ENCODE assay signal across 1 cellular context in the genomic region with DNA sequence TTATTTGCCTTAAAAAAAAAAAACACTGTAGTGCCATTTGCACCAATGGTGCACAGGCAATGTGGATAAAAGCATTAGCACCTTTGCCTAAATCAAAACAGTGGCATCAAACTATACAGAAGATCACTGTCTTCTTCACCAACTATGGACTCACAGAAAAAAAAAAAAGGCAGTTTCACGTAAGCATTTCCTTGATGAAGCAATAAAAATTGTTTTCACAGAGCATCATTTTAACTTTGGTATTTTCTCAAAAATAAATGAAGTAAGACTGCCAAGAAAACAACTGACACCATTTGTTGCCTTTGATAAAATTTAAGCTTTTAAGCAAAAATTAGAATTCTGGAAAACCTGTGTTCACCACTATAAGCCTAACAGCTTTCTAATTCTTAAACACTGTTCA.
TF ChIP-seq lines count a peak whose summit lies in the region.

No MANE protein-coding gene starts in this region.

TF ChIP-seq in WTC11, 78 proteins besides CTCF, POLR2A, EP300 and RAD21:
- TF ChIP-seq ZNF317 (CRISPR knock-in tag; IDR thresholded peaks at IDR 0.05; ENCODE audit: borderline replicate concordance, low read depth) (no peak), NR2C2 (CRISPR knock-in tag; IDR thresholded peaks at IDR 0.05) (no peak), FOXJ3 (CRISPR knock-in tag; IDR thresholded peaks at IDR 0.05; ENCODE audit: borderline replicate concordance) (no peak), TP53 (CRISPR knock-in tag; IDR thresholded peaks at IDR 0.05) (no peak)
- TF ChIP-seq, protein P1, sequence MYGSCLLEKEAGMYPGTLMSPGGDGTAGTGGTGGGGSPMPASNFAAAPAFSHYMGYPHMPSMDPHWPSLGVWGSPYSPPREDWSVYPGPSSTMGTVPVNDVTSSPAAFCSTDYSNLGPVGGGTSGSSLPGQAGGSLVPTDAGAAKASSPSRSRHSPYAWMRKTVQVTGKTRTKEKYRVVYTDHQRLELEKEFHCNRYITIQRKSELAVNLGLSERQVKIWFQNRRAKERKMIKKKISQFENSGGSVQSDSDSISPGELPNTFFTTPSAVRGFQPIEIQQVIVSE (CRISPR knock-in tag; IDR thresholded peaks at IDR 0.05; ENCODE audit: borderline replicate concordance) = no peak
- TF ChIP-seq, protein P2, sequence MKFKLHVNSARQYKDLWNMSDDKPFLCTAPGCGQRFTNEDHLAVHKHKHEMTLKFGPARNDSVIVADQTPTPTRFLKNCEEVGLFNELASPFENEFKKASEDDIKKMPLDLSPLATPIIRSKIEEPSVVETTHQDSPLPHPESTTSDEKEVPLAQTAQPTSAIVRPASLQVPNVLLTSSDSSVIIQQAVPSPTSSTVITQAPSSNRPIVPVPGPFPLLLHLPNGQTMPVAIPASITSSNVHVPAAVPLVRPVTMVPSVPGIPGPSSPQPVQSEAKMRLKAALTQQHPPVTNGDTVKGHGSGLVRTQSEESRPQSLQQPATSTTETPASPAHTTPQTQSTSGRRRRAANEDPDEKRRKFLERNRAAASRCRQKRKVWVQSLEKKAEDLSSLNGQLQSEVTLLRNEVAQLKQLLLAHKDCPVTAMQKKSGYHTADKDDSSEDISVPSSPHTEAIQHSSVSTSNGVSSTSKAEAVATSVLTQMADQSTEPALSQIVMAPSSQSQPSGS (CRISPR knock-in tag; IDR thresholded peaks at IDR 0.05; ENCODE audit: borderline replicate concordance, low read depth) = no peak
- TF ChIP-seq, protein P3, sequence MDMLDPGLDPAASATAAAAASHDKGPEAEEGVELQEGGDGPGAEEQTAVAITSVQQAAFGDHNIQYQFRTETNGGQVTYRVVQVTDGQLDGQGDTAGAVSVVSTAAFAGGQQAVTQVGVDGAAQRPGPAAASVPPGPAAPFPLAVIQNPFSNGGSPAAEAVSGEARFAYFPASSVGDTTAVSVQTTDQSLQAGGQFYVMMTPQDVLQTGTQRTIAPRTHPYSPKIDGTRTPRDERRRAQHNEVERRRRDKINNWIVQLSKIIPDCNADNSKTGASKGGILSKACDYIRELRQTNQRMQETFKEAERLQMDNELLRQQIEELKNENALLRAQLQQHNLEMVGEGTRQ (CRISPR knock-in tag; IDR thresholded peaks at IDR 0.05) = no peak
TF ChIP-seq in WTC11: peak in this region for 0.
